21 cellular contexts compared by ENCODE assay signal in the genomic region with DNA sequence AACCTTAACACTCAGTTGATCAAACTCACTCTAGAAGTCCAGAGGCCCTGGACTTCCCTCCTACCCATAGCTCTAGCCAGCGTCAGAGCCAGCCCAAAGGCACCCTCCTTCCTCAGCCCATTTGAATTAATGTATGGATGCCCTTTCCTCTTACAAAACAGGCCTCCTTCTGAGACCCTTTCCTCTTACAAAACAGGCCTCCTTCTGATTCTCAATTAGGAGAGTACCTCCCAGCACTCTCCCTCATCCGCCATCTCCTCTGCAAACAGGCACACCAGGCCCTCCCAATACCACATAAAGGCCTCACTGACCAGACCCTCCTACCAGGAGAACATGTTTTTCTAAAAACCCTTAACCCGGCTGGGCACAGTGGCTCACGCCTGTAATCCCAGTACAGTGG.
"Had no signal": no experiment of that assay in that cellular context is flagged by ENCODE, and none has a peak within 500 bp of the region (broad histone marks: within the 10 kb centered on the region; RNA-seq: fewer than 3 reads in every experiment).

No MANE protein-coding gene starts in this region.

- DNase-seq: cortex of kidney; dorsolateral prefrontal cortex; effector CD8-positive, alpha-beta T cell; heart left ventricle; hypothalamus; mammary epithelial cell; nephron progenitor cell; sigmoid colon; stimulated activated CD4-positive, alpha-beta T cell treated with anti-CD3 and anti-CD28 coated beads, Interleukin-4, amount 100 ng/mL, for 24 hours; tibial artery; upper lobe of left lung; uterus had no signal

- ATAC-seq: esophagus mucosa; heart left ventricle; left lobe of liver; stimulated activated memory B cell treated with anti-CD40 and anti-IgM and Interleukin-4, amounts not matched to agents 10 μg/mL and 1 μg/mL and 100 μg/mL, for 72 hours had no signal

- FAIRE-seq: frontal cortex, islet of Langerhans had no signal

- H3K4me3 ChIP-seq: dorsolateral prefrontal cortex, heart left ventricle, right atrium auricular region, sigmoid colon, smooth muscle cell, tibial artery, upper lobe of left lung, uterus had no signal

- H3K27me3 Mint-ChIP-seq: stimulated activated memory B cell treated with anti-CD40 and anti-IgM and Interleukin-4, amounts not matched to agents 10 μg/mL and 1 μg/mL and 100 μg/mL, for 72 hours; stimulated activated naive CD8-positive, alpha-beta T cell treated with anti-CD3 and anti-CD28 coated beads, Interleukin-15, Interleukin-2, amounts not matched to agents 100 ng/mL and 50 ng/mL, for 24 hours had no signal

- H3K4me2 ChIP-seq: smooth muscle cell had no signal

- H3K9me3 ChIP-seq: heart left ventricle, right atrium auricular region, sigmoid colon, tibial artery, upper lobe of left lung, uterus had no signal

- H3K36me3 ChIP-seq: heart left ventricle, right atrium auricular region, sigmoid colon, tibial artery, upper lobe of left lung, uterus had no signal

- H3K36me3 Mint-ChIP-seq: mesothelial cell of epicardium; stimulated activated memory B cell treated with anti-CD40 and anti-IgM and Interleukin-4, amounts not matched to agents 10 μg/mL and 1 μg/mL and 100 μg/mL, for 72 hours had no signal

- H3K27me3 ChIP-seq: dorsolateral prefrontal cortex, heart left ventricle, right atrium auricular region, sigmoid colon, tibial artery, upper lobe of left lung, uterus had no signal

- H3K27ac ChIP-seq: dorsolateral prefrontal cortex, heart left ventricle, right atrium auricular region, sigmoid colon, tibial artery, upper lobe of left lung, uterus had no signal

- H3K27ac Mint-ChIP-seq: mesothelial cell of epicardium; nephron progenitor cell; stimulated activated memory B cell treated with anti-CD40 and anti-IgM and Interleukin-4, amounts not matched to agents 10 μg/mL and 1 μg/mL and 100 μg/mL, for 72 hours; stimulated activated naive CD8-positive, alpha-beta T cell treated with anti-CD3 and anti-CD28 coated beads, Interleukin-15, Interleukin-2, amounts not matched to agents 100 ng/mL and 50 ng/mL, for 24 hours had no signal

- H3K4me3 Mint-ChIP-seq: mesothelial cell of epicardium; nephron progenitor cell; stimulated activated memory B cell treated with anti-CD40 and anti-IgM and Interleukin-4, amounts not matched to agents 10 μg/mL and 1 μg/mL and 100 μg/mL, for 72 hours; stimulated activated naive CD8-positive, alpha-beta T cell treated with anti-CD3 and anti-CD28 coated beads, Interleukin-15, Interleukin-2, amounts not matched to agents 100 ng/mL and 50 ng/mL, for 24 hours had no signal

- H3K4me1 Mint-ChIP-seq: mesothelial cell of epicardium; nephron progenitor cell; stimulated activated memory B cell treated with anti-CD40 and anti-IgM and Interleukin-4, amounts not matched to agents 10 μg/mL and 1 μg/mL and 100 μg/mL, for 72 hours had no signal

- H3K9me3 Mint-ChIP-seq: mesothelial cell of epicardium; stimulated activated memory B cell treated with anti-CD40 and anti-IgM and Interleukin-4, amounts not matched to agents 10 μg/mL and 1 μg/mL and 100 μg/mL, for 72 hours; stimulated activated naive CD8-positive, alpha-beta T cell treated with anti-CD3 and anti-CD28 coated beads, Interleukin-15, Interleukin-2, amounts not matched to agents 100 ng/mL and 50 ng/mL, for 24 hours had no signal
